Comparison of ENCODE assay signal across 1 cellular context in genomic region chr1:114002492-114003290, GRCh38.
TF ChIP-seq lines count a peak whose summit lies in the region.

No MANE protein-coding gene starts in this region.

TF ChIP-seq in H1, 55 proteins besides CTCF, POLR2A, EP300 and RAD21:
- no peak for TF ChIP-seq BACH1 (IDR thresholded peaks at IDR 0.05; ENCODE audit: low read length)
- TF ChIP-seq SIN3A (conservative IDR thresholded peaks at IDR 0.05 in 1 of 2, IDR thresholded peaks at IDR 0.05 in 1 of 2; ENCODE audit: low read depth in 1 of 2, low read length in 2 of 2) = no peak
- no peak for TF ChIP-seq POLR2AphosphoS5 (IDR thresholded peaks at IDR 0.05; ENCODE audit: low read depth, low read length)
- TF ChIP-seq CREB1 (IDR thresholded peaks at IDR 0.05) = no peak
- TF ChIP-seq JUN (IDR thresholded peaks at IDR 0.05; ENCODE audit: low read depth, low read length) = no peak
- TF ChIP-seq CBX8 (IDR thresholded peaks at IDR 0.05; ENCODE audit: borderline replicate concordance, low read depth, low read length) = no peak
- no peak for TF ChIP-seq KDM1A (IDR thresholded peaks at IDR 0.05; ENCODE audit: borderline replicate concordance, low read length)
- TF ChIP-seq CEBPB (IDR thresholded peaks at IDR 0.05; ENCODE audit: low read depth, low read length) = no peak
- TF ChIP-seq ATF2 (IDR thresholded peaks at IDR 0.05; ENCODE audit: low read length) = no peak
- no peak for TF ChIP-seq SAP30 (IDR thresholded peaks at IDR 0.05; ENCODE audit: insufficient read depth, insufficient replicate concordance, low read length)
- no peak for TF ChIP-seq RNF2 (IDR thresholded peaks at IDR 0.05; ENCODE audit: borderline replicate concordance, low read depth, low read length, missing control alignments, poor library complexity, severe bottlenecking)
- no peak for TF ChIP-seq PHF8 (conservative IDR thresholded peaks at IDR 0.05; ENCODE audit: low read depth, low read length)
- TF ChIP-seq YY1 (IDR thresholded peaks at IDR 0.05; ENCODE audit: low read depth, low read length) = no peak
- no peak for TF ChIP-seq SIRT6 (IDR thresholded peaks at IDR 0.05; ENCODE audit: low read length)
- TF ChIP-seq BCL11A (IDR thresholded peaks at IDR 0.05; ENCODE audit: low read depth in 2 of 2, low read length in 2 of 2) = no peak
- no peak for TF ChIP-seq SP2 (IDR thresholded peaks at IDR 0.05; ENCODE audit: low read length)
- TF ChIP-seq FOSL1 (IDR thresholded peaks at IDR 0.05; ENCODE audit: insufficient read depth, low read depth, low read length) = no peak
